19 cellular contexts compared by ENCODE assay signal in the genomic region with DNA sequence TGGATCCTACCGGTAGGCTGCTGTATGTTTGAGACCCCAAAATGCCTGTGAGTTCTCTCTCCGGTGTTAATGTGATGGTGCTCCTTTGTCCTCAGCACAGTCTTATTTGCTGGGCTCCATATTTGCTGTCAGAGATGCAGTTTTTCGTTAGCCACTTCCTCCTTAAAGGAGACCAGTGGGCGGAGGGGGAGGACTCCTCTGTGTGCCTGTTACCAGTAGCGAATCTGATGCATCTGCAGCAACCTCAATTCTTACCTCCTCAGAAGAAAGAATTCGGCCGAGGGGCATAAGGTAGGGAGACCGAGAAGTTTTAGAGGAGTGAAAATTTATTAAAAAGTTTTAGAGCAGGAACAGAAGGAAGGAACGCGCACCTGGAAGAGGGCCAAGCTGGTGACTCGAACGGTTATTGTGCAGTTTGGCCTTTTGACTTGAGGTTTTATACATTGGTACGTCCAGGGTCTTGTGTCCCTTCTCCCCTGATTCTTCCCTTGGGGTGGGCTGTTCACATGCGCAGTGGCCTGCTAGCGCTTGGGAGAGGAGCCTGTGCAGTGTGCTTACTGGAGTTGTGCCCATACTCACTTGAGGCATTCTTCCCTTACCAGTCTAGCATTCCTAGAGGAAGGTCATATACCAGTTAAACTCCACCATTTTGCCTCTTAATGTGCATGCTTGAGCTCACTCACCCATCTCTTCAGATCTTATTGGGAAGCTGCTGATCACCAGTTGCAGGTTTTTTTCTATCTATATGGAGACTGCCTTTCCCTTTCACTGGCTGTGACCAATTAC. TPM values are rescaled to one million over a fixed set of nuclear protein-coding genes. Genes with fewer than 3 reads are reported as not detected.
DNase-seq lines count a peak whose midpoint lies in the region; ATAC-seq, FAIRE-seq and TF ChIP-seq lines count a peak whose summit lies in the region.
"Had no signal": no experiment of that assay in that cellular context is flagged by ENCODE, and none has a peak within 500 bp of the region (broad histone marks: within the 10 kb centered on the region; RNA-seq: fewer than 3 reads in every experiment).

No MANE protein-coding gene starts in this region.

- intact Hi-C loops in psoas muscle (cut with DNase I) = no loop called here

- no peak overlapping the region for H3K4me2 ChIP-seq in DND-41 (ENCODE audit: insufficient read depth, low read length)

- H3K9me3 ChIP-seq in DND-41 (ENCODE audit: insufficient read depth, low read length, severe bottlenecking) = no peaks in the 10 kb centered on the region
- no peaks in the 10 kb centered on the region for H3K9me3 ChIP-seq in HUES48 (ENCODE audit: control insufficient read depth, insufficient read depth, low read length)
- H3K9me3 ChIP-seq in psoas muscle = peaks cover 4% of the 10 kb centered on the region
- H3K9me3 ChIP-seq: mucosa of descending colon, neutrophil had no signal

- H3K27me3 ChIP-seq in DND-41 (ENCODE audit: insufficient read depth, low read length, poor library complexity) = no peaks in the 10 kb centered on the region
- H3K27me3 ChIP-seq in HUES48 (ENCODE audit: control insufficient read depth, insufficient read depth, low read length) = no peaks in the 10 kb centered on the region
- H3K27me3 ChIP-seq in layer of hippocampus (ENCODE audit: control insufficient read depth, insufficient read depth, low read length) = no peaks in the 10 kb centered on the region
- no peaks in the 10 kb centered on the region for H3K27me3 ChIP-seq in psoas muscle (ENCODE audit: insufficient read depth in 3 of 3, low read length in 2 of 3)
- H3K27me3 ChIP-seq: left lung, neutrophil had no signal

- TF ChIP-seq CTCF in DND-41 (IDR thresholded peaks at IDR 0.05; ENCODE audit: borderline replicate concordance, extremely low read depth, low read length, poor library complexity, severe bottlenecking) = no peak
- TF ChIP-seq CTCF in psoas muscle (IDR thresholded peaks at IDR 0.05) = no peak

- H3K9ac ChIP-seq in DND-41 (ENCODE audit: low read depth, low read length) (no peak overlapping the region), HUES48 (ENCODE audit: low read depth, low read length) (no peak overlapping the region)

- ATAC-seq in DND-41 (ENCODE audit: insufficient read depth, low read depth) (no peak), psoas muscle (no peak)
- ATAC-seq: activated T-helper 17 cell treated with anti-CD3 and anti-CD28 coated beads, Interleukin-2, amount 50 U/mL, for 72 hours; left lung; mucosa of descending colon had no signal

- no peaks in the 10 kb centered on the region for H4K20me1 ChIP-seq in DND-41 (ENCODE audit: insufficient read depth, low read length)

- H2AFZ ChIP-seq in DND-41 (ENCODE audit: low read depth, low read length) = 0 out of 2 replicates have a peak overlapping the region, but pooled peaks have one; percentile 21

- FAIRE-seq in frontal cortex (lab: Jason Lieb, UNC) (no peak), H54 (lab: Jason Lieb, UNC) (no peak)
- FAIRE-seq: bronchial epithelial cell, small intestine, TTC549 had no signal

- no peak overlapping the region for H3K27ac ChIP-seq in DND-41 (ENCODE audit: low read length)
- H3K27ac ChIP-seq in HUES48 (ENCODE audit: low read depth, low read length) = peak overlapping the region; percentile 66
- H3K27ac ChIP-seq in caudate nucleus (ENCODE audit: low read depth, low read length) = peak overlapping the region; percentile 27
- peak overlapping the region; percentile 97 for H3K27ac ChIP-seq in layer of hippocampus (ENCODE audit: low read depth, low read length)
- no peak overlapping the region for H3K27ac ChIP-seq in psoas muscle
- H3K27ac ChIP-seq: left lung, neutrophil had no signal

- 87 to 90% (median 87%) methylated on average over 15 of the region's 15 CpGs for WGBS in psoas muscle, 3 donors

- no peaks in the 10 kb centered on the region for H3K79me2 ChIP-seq in DND-41 (ENCODE audit: insufficient read depth, low read length)

- H3K36me3 ChIP-seq in DND-41 (ENCODE audit: insufficient read depth, low read length) (no peaks in the 10 kb centered on the region), HUES48 (ENCODE audit: control insufficient read depth, insufficient read depth, low read length) (no peaks in the 10 kb centered on the region), psoas muscle (ENCODE audit: insufficient read depth in 1 of 2, low read depth in 1 of 2) (no peaks in the 10 kb centered on the region)
- H3K36me3 ChIP-seq: left lung, neutrophil had no signal

- no peak for TF ChIP-seq POLR2A in H54 (IDR thresholded peaks at IDR 0.05; ENCODE audit: low read depth, low read length)

- DNase-seq in DND-41 = no peak
- no peak for DNase-seq in caudate nucleus (lab: John Stamatoyannopoulos, UW)
- DNase-seq in frontal cortex (ENCODE audit: low spot score in 2 of 2) = no peak
- DNase-seq in NCI-H2107 (lab: John Stamatoyannopoulos, UW) = no peak
- no peak for DNase-seq in psoas muscle
- DNase-seq in H54 (ENCODE audit: insufficient read length, low spot score) = no peak
- DNase-seq: mucosa of descending colon; NCI-H1694; small intestine; stimulated activated CD4-positive, alpha-beta T cell treated with anti-CD3 and anti-CD28 coated beads, Interleukin-2, amount 100 ng/mL, for 48 hours; stimulated activated naive CD4-positive, alpha-beta T cell treated with Interleukin-2 at 50 U/mL for 16 hours; SW 1271 had no signal

- H3K4me3 ChIP-seq in DND-41 (ENCODE audit: low read depth in 1 of 2, low read length in 2 of 2) (no peak overlapping the region), HUES48 (ENCODE audit: low read depth, low read length) (no peak overlapping the region), psoas muscle (no peak overlapping the region)
- H3K4me3 ChIP-seq: left lung, mucosa of descending colon had no signal

- no peaks in the 10 kb centered on the region for H3K4me1 ChIP-seq in DND-41 (ENCODE audit: insufficient read depth, low read length)
- H3K4me1 ChIP-seq in HUES48 (ENCODE audit: control insufficient read depth, insufficient read depth, low read length) = peaks cover 66% of the 10 kb centered on the region
- no peaks in the 10 kb centered on the region for H3K4me1 ChIP-seq in psoas muscle

RNA-seq across cellular contexts. Expression of a gene that starts 49.5 kb away (rescaled TPM):
- total RNA-seq in frontal cortex = 152 TPM
- total RNA-seq in psoas muscle = 10 to 100 TPM in 2 of 4 donors, 1 to 10 TPM in 2; 5.1 to 13.7 (median 8.9) TPM
- 1 to 10 TPM; 3.8 to 8.0 (median 5.3) TPM for polyA plus RNA-seq in psoas muscle
- total RNA-seq: activated T-helper 17 cell treated with anti-CD3 and anti-CD28 coated beads, Interleukin-2, amount 50 U/mL, for 72 hours had no signal

Comparison
In these comparisons a context has a peak if more than half of its experiments do, and no peak if none do; other contexts are left out.
1. H3K27ac ChIP-seq: peak in HUES48 (single experiment), caudate nucleus (single experiment) and layer of hippocampus (single experiment); none in DND-41 (single experiment) and psoas muscle (single experiment).
2. RNA of a gene that starts 49.5 kb away (total RNA-seq): 152 TPM in frontal cortex (single experiment); 5.1 to 13.7 TPM in psoas muscle; every median in the first group is over 10 times any median in the second.